In genomic region chr17:57243171-57243622, GRCh38 we compare ENCODE assay signal across 8 cellular contexts. TPM values are rescaled to one million over a fixed set of nuclear protein-coding genes. Genes with fewer than 3 reads are reported as not detected.
A peak's percentile ranks its signal among the peaks of the same experiment; 100 is the strongest.
DNase-seq lines count a peak whose midpoint lies in the region; ATAC-seq and TF ChIP-seq lines count a peak whose summit lies in the region.

No MANE protein-coding gene starts in this region.

- intact Hi-C loops in left ventricle myocardium superior (cut with micrococcal nuclease), result loop anchor here (5.0 kb wide), 1 partner anchor 429 kb away; no protein-coding TSS in a partner anchor

- H3K4me3 ChIP-seq in skeletal muscle tissue (ENCODE audit: low read length in 3 of 3), result no peak overlapping the region

- peaks cover 3% of the 10 kb centered on the region for H3K4me1 Mint-ChIP-seq in activated naive CD8-positive, alpha-beta T cell treated with anti-CD3 and anti-CD28 coated beads, Interleukin-2, amount 50 U/mL, for 24 hours

- no peak overlapping the region for H3K4me3 Mint-ChIP-seq in activated naive CD8-positive, alpha-beta T cell treated with anti-CD3 and anti-CD28 coated beads, Interleukin-2, amount 50 U/mL, for 24 hours

- TF ChIP-seq CTCF in GM10266 (IDR thresholded peaks at IDR 0.05; ENCODE audit: control insufficient read depth, insufficient read depth, low read depth, missing control alignments), result peak; percentile 100
- TF ChIP-seq CTCF in LNCAP (IDR thresholded peaks at IDR 0.05), result peak; percentile 99

- ATAC-seq in activated naive CD8-positive, alpha-beta T cell treated with anti-CD3 and anti-CD28 coated beads, Interleukin-2, amount 50 U/mL, for 24 hours, result peak; percentile 72
- ATAC-seq in left ventricle myocardium superior, result peak; percentile 83
- ATAC-seq in GM21360 (IDR thresholded peaks at IDR 0.05; ENCODE audit: unreplicated experiment), result no peak

- peak overlapping the region; percentile 57 for H3K27ac ChIP-seq in skeletal muscle tissue (ENCODE audit: low read depth, low read length)

- peak overlapping the region; percentile 18 for H3K27ac Mint-ChIP-seq in activated naive CD8-positive, alpha-beta T cell treated with anti-CD3 and anti-CD28 coated beads, Interleukin-2, amount 50 U/mL, for 24 hours

- H3K36me3 ChIP-seq in skeletal muscle tissue (ENCODE audit: control insufficient read depth in 3 of 3, insufficient read depth in 3 of 3, low read length in 3 of 3), result no peaks in the 10 kb centered on the region

- H3K4me1 ChIP-seq in skeletal muscle tissue (ENCODE audit: control insufficient read depth in 3 of 3, insufficient read depth in 3 of 3, low read length in 3 of 3), result peaks cover 12 to 22% (median 13%) of the 10 kb centered on the region in 3 donors

- DNase-seq in GM10266 (ENCODE audit: extremely low spot score), result peak; percentile 77
- peak; percentile 67 for DNase-seq in SW480 (ENCODE audit: low spot score)
- DNase-seq in activated naive CD8-positive, alpha-beta T cell treated with anti-CD3 and anti-CD28 coated beads, Interleukin-2, amount 50 U/mL, for 24 hours, result peak; percentile 81
- peak; percentile 71 for DNase-seq in left ventricle myocardium superior
- no peak for DNase-seq in cerebellar nuclear complex (lab: John Stamatoyannopoulos, UW)

- H3K9ac ChIP-seq in skeletal muscle tissue (ENCODE audit: low read depth in 1 of 3, low read length in 3 of 3), result peak overlapping the region in 1 of 3 donors; percentile 11

- H3K9me3 Mint-ChIP-seq in activated naive CD8-positive, alpha-beta T cell treated with anti-CD3 and anti-CD28 coated beads, Interleukin-2, amount 50 U/mL, for 24 hours, result no peaks in the 10 kb centered on the region

- no peaks in the 10 kb centered on the region for H3K27me3 Mint-ChIP-seq in activated naive CD8-positive, alpha-beta T cell treated with anti-CD3 and anti-CD28 coated beads, Interleukin-2, amount 50 U/mL, for 24 hours

- no peaks in the 10 kb centered on the region for H3K27me3 ChIP-seq in skeletal muscle tissue (ENCODE audit: control insufficient read depth in 3 of 3, insufficient read depth in 3 of 3, low read length in 3 of 3)

- no peaks in the 10 kb centered on the region for H3K36me3 Mint-ChIP-seq in activated naive CD8-positive, alpha-beta T cell treated with anti-CD3 and anti-CD28 coated beads, Interleukin-2, amount 50 U/mL, for 24 hours (ENCODE audit: low read depth)

- no peaks in the 10 kb centered on the region for H3K9me3 ChIP-seq in skeletal muscle tissue (ENCODE audit: control insufficient read depth in 3 of 3, low read length in 3 of 3)

RNA-seq across cellular contexts. Expression of gene MSI2, which starts 13.1 kb away (rescaled TPM):
- total RNA-seq in left ventricle myocardium superior, result 90.7 TPM
- total RNA-seq in skeletal muscle tissue, result 20.4 TPM

Comparison
In these comparisons a context has a peak if more than half of its experiments do, and no peak if none do; other contexts are left out.
1. DNase-seq: peak in GM10266 (single experiment), SW480 (single experiment), activated naive CD8-positive, alpha-beta T cell treated with anti-CD3 and anti-CD28 coated beads, Interleukin-2, amount 50 U/mL, for 24 hours (single experiment) and left ventricle myocardium superior (single experiment); none in cerebellar nuclear complex (0 of 2).